8 cellular contexts compared by ENCODE assay signal in the genomic region with DNA sequence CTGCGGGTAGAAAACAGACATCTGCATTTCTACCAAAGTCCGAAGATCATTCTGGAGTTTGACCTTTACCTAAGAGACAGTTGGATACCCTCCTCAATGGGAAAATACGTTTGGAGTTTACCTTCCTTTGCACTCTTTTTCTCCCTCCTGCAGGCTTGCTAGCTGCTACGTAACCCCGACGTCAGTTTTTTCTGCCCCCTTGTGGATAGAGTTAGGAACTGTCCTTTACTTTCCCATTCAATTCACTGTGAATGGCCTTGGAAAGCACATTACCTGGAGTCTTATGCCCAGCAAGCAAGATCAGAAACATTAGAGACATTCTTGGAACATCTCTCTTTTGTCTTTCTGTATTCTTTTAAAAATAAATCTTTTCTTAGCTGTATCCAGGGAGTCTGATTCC.
A peak's percentile ranks its signal among the peaks of the same experiment; 100 is the strongest.
DNase-seq lines count a peak whose midpoint lies in the region; ATAC-seq, FAIRE-seq and TF ChIP-seq lines count a peak whose summit lies in the region.

No MANE protein-coding gene starts in this region.

- CTCF ChIA-PET in RWPE1 (lab: Yijun Ruan, JAX): interaction anchor here (0.6 kb wide), 2 partner anchors 76 to 1522 kb away, joined by 3 to 4 read pairs; no protein-coding TSS in a partner anchor

- dilution Hi-C loops in keratinocyte (cut with MboI; ENCODE audit: extremely low pct_ligation_motif_present, low sequenced_read_pairs): no loop called here

- H3K27me3 ChIP-seq in keratinocyte (ENCODE audit: control insufficient read depth, extremely low read depth, insufficient read depth, low read length): no peaks in the 10 kb centered on the region

- no peak overlapping the region for H3K9ac ChIP-seq in keratinocyte (ENCODE audit: control insufficient read depth, extremely low read depth, insufficient read depth, low read length)

- no peaks in the 10 kb centered on the region for H3K9me3 ChIP-seq in keratinocyte (ENCODE audit: control insufficient read depth, low read depth, low read length)

- H3K4me2 ChIP-seq in keratinocyte (ENCODE audit: control insufficient read depth, extremely low read depth, insufficient read depth, low read depth, low read length): no peak overlapping the region

- H3K79me2 ChIP-seq in keratinocyte (ENCODE audit: control insufficient read depth, insufficient read depth, low read length): no peaks in the 10 kb centered on the region

- no peak for FAIRE-seq in keratinocyte (lab: Jason Lieb, UNC)

- DNase-seq in ACHN: peak; percentile 23
- peak; percentile 1 for DNase-seq in RWPE1 (ENCODE audit: low spot score)
- DNase-seq in keratinocyte (ENCODE audit: low read depth, low spot score): no peak
- no peak for DNase-seq in HCEC 1CT
- DNase-seq in posterior vena cava (ENCODE audit: low spot score): no peak
- DNase-seq in stimulated activated CD4-positive, alpha-beta T cell treated with anti-CD3 and anti-CD28 coated beads, Interleukin-1b, Interleukin-23, amount 100 ng/mL, for 48 hours: no peak

- no peaks in the 10 kb centered on the region for H3K9me1 ChIP-seq in keratinocyte (ENCODE audit: control insufficient read depth, extremely low read depth, insufficient read depth, low read length)

- no peaks in the 10 kb centered on the region for H4K20me1 ChIP-seq in keratinocyte (ENCODE audit: control insufficient read depth, extremely low read depth, insufficient read depth, low read length)

- POLR2A ChIA-PET in RWPE1 (lab: Yijun Ruan, JAX; ENCODE audit: low non-redundant PET): no interaction called here

- H3K4me3 ChIP-seq in GM12875 (ENCODE audit: low read depth, low read length) (no peak overlapping the region), keratinocyte (ENCODE audit: control insufficient read depth in 2 of 3, extremely low read depth in 1 of 3, insufficient read depth in 2 of 3, low read depth in 1 of 3, low read length in 3 of 3) (no peak overlapping the region)

- H3K27ac ChIP-seq in RWPE1 (no peak overlapping the region), keratinocyte (ENCODE audit: control insufficient read depth, insufficient read depth, low read length) (no peak overlapping the region)

- intact Hi-C loops in posterior vena cava (cut with DNase I): no loop called here

- peak; percentile 60 for TF ChIP-seq CTCF in GM12875 (IDR thresholded peaks at IDR 0.05; ENCODE audit: borderline replicate concordance, insufficient read depth, low read depth, low read length)
- TF ChIP-seq CTCF in RWPE1 (conservative IDR thresholded peaks at IDR 0.05; ENCODE audit: low read depth): 0 out of 2 replicates have a peak, but pooled peaks have one; percentile 19
- peak; percentile 64 for TF ChIP-seq CTCF in keratinocyte (optimal IDR thresholded peaks at IDR 0.05 in 1 of 3, IDR thresholded peaks at IDR 0.05 in 1 of 3, conservative IDR thresholded peaks at IDR 0.05 in 1 of 3; ENCODE audit: extremely low read depth in 1 of 3, insufficient read depth in 2 of 3, low read length in 3 of 3)

- in situ Hi-C loops in ACHN (cut with HindIII; ENCODE audit: low pct_ligation_motif_present, low pct_unique_long_range_greater_than_20kb, low sequenced_read_pairs): no loop called here

- no peaks in the 10 kb centered on the region for H3K36me3 ChIP-seq in keratinocyte (ENCODE audit: control insufficient read depth in 2 of 2, extremely low read depth in 1 of 2, insufficient read depth in 2 of 2, low read length in 2 of 2)

- H2AFZ ChIP-seq in keratinocyte (ENCODE audit: control insufficient read depth, low read length): no peak overlapping the region

- ATAC-seq in HG03025 (IDR thresholded peaks at IDR 0.05; ENCODE audit: low FRiP score, unreplicated experiment): peak; percentile 89

- no peaks in the 10 kb centered on the region for H3K4me1 ChIP-seq in keratinocyte (ENCODE audit: control insufficient read depth, extremely low read depth, insufficient read depth, low read length)

Comparison
In these comparisons a context has a peak if more than half of its experiments do, and no peak if none do; other contexts are left out.
1. DNase-seq: peak in ACHN (single experiment) and RWPE1 (single experiment); none in keratinocyte (single experiment), HCEC 1CT (single experiment), posterior vena cava (single experiment) and stimulated activated CD4-positive, alpha-beta T cell treated with anti-CD3 and anti-CD28 coated beads, Interleukin-1b, Interleukin-23, amount 100 ng/mL, for 48 hours (single experiment).
2. Peak in every context shown above with its lines, with median percentiles within 50 percentile points of each other: CTCF ChIP-seq.